ENCODE assay signal across 8 cellular contexts in the genomic region with DNA sequence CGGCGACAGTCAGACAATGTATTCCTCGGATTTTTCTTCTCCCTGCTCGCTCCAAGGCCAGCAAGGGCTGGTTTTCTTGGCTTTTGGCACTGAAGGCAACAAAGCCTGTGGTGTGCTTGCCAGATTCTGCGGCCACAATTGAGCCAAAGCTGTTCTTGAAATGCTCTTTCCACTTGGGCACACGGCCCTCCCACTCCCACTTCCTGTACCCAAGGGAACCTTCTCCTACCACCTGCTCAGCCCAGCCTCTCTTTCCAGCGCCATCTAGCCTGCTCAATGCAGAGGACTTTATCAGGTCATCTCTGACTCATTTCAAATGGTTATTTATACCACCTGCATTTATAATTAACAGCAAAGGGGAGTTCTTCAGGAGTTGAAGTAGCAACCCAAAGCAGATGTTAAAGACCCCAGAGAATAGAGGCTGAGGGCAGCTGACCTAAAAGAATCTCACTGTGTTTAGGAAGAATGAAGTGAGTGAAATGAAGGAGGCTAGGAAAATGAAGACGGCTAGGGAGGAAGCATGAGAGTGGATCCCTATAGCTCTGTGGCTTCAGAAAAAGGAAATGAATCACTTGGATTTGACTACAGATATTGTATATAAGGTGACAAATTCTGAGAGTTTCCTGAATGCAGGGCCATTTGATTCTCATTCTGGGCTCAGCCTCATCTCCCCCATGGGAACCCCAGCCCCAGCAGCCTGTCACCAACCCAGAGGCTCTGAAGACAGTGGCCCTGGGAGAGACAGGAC.
DNase-seq lines count a peak whose midpoint lies in the region; ATAC-seq and TF ChIP-seq lines count a peak whose summit lies in the region.
"Had no signal": no experiment of that assay in that cellular context is flagged by ENCODE, and none has a peak within 500 bp of the region (broad histone marks: within the 10 kb centered on the region; RNA-seq: fewer than 3 reads in every experiment).

No MANE protein-coding gene starts in this region.

- no peak overlapping the region for H3K27ac Mint-ChIP-seq in stimulated activated effector memory CD8-positive, alpha-beta T cell treated with anti-CD3 and anti-CD28 coated beads, Interleukin-12 subunit alpha, Interleukin-12 subunit beta, amount 100 ng/mL, for 72 hours

- H3K9me3 Mint-ChIP-seq in stimulated activated effector memory CD8-positive, alpha-beta T cell treated with anti-CD3 and anti-CD28 coated beads, Interleukin-12 subunit alpha, Interleukin-12 subunit beta, amount 100 ng/mL, for 72 hours: no peaks in the 10 kb centered on the region

- no peak overlapping the region for H3K4me3 Mint-ChIP-seq in stimulated activated effector memory CD8-positive, alpha-beta T cell treated with anti-CD3 and anti-CD28 coated beads, Interleukin-12 subunit alpha, Interleukin-12 subunit beta, amount 100 ng/mL, for 72 hours

- ATAC-seq in GM18520 (IDR thresholded peaks at IDR 0.05; ENCODE audit: unreplicated experiment) (peak; percentile 33), HG02588 (IDR thresholded peaks at IDR 0.05; ENCODE audit: unreplicated experiment) (peak; percentile 51)
- ATAC-seq in stimulated activated effector memory CD8-positive, alpha-beta T cell treated with anti-CD3 and anti-CD28 coated beads, Interleukin-12 subunit alpha, Interleukin-12 subunit beta, amount 100 ng/mL, for 72 hours: peak; percentile 31

- no peak overlapping the region for H3K4me3 ChIP-seq in NB4 (ENCODE audit: low read depth, low read length)
- peak overlapping the region in 1 of 3 donors; percentile 1 for H3K4me3 ChIP-seq in breast epithelium
- H3K4me3 ChIP-seq: SK-N-MC had no signal

- H3K36me3 ChIP-seq in breast epithelium: no peaks in the 10 kb centered on the region

- H3K4me1 Mint-ChIP-seq in stimulated activated effector memory CD8-positive, alpha-beta T cell treated with anti-CD3 and anti-CD28 coated beads, Interleukin-12 subunit alpha, Interleukin-12 subunit beta, amount 100 ng/mL, for 72 hours: peaks cover 8% of the 10 kb centered on the region

- H3K27me3 ChIP-seq in breast epithelium: no peaks in the 10 kb centered on the region

- peaks cover 3 to 8% of the 10 kb centered on the region in 2 donors for H3K4me1 ChIP-seq in breast epithelium

- DNase-seq in NB4 (ENCODE audit: low read depth): peak; percentile 57
- DNase-seq in breast epithelium (ENCODE audit: low spot score in 2 of 2): peak in 1 of 2 donors; percentile 70
- DNase-seq in stimulated activated effector memory CD8-positive, alpha-beta T cell treated with anti-CD3 and anti-CD28 coated beads, Interleukin-12 subunit alpha, Interleukin-12 subunit beta, amount 100 ng/mL, for 72 hours (ENCODE audit: low spot score in 2 of 2): no peak
- DNase-seq in activated CD8-positive, alpha-beta memory T cell treated with anti-CD3 and anti-CD28 coated beads, Interleukin-2, amount 50 U/mL, for 4 hours: no peak
- DNase-seq in epidermal melanocyte (ENCODE audit: insufficient read length, low spot score): no peak

- H3K9me3 ChIP-seq in breast epithelium: no peaks in the 10 kb centered on the region

- TF ChIP-seq CTCF in NB4 (IDR thresholded peaks at IDR 0.05; ENCODE audit: low read depth, low read length) (no peak), breast epithelium (IDR thresholded peaks at IDR 0.05) (no peak)

- intact Hi-C loops in breast epithelium (cut with DNase I; ENCODE audit: low total_unique reads): no loop called here

- H3K36me3 Mint-ChIP-seq in stimulated activated effector memory CD8-positive, alpha-beta T cell treated with anti-CD3 and anti-CD28 coated beads, Interleukin-12 subunit alpha, Interleukin-12 subunit beta, amount 100 ng/mL, for 72 hours: peaks cover 5% of the 10 kb centered on the region

- peak overlapping the region; percentile 53 to 60 for H3K27ac ChIP-seq in breast epithelium
- H3K27ac ChIP-seq: SK-N-MC had no signal

- TF ChIP-seq POLR2A in NB4 (IDR thresholded peaks at IDR 0.05; ENCODE audit: extremely low read depth, insufficient read length): no peak
- TF ChIP-seq POLR2A in breast epithelium (IDR thresholded peaks at IDR 0.05): no peak
